Comparison of ENCODE assay signal across 8 cellular contexts in genomic region chr1:83270801-83271200, GRCh38.
A peak's percentile ranks its signal among the peaks of the same experiment; 100 is the strongest.
DNase-seq lines count a peak whose midpoint lies in the region; ATAC-seq and TF ChIP-seq lines count a peak whose summit lies in the region.
"Not testable (repeated sequence)": the region's sequence is repeated elsewhere in the genome, so short reads cannot be mapped to it uniquely, and the experiment has no call there.

No MANE protein-coding gene starts in this region.

- POLR2A ChIA-PET in activated CD4-positive, alpha-beta T cell treated with anti-CD3 and anti-CD28 coated beads for 36 hours (lab: Charles Lee) = not testable (repeated sequence)

- H2AFZ ChIP-seq in DND-41 (ENCODE audit: low read depth, low read length) = not testable (repeated sequence)

- not testable (repeated sequence) for H3K27ac ChIP-seq in DND-41 (ENCODE audit: low read length)

- H3K4me3 Mint-ChIP-seq in activated CD4-positive, alpha-beta T cell treated with anti-CD3 and anti-CD28 coated beads for 36 hours; activated naive CD8-positive, alpha-beta T cell treated with anti-CD3 and anti-CD28 coated beads, Interleukin-2, amount 50 U/mL, for 24 hours; stimulated activated naive CD8-positive, alpha-beta T cell treated with anti-CD3 and anti-CD28 coated beads, Interleukin-15, amount 100 ng/mL, for 72 hours: not testable (repeated sequence)

- H3K9me3 Mint-ChIP-seq in activated CD4-positive, alpha-beta T cell treated with anti-CD3 and anti-CD28 coated beads for 36 hours (ENCODE audit: low read depth); activated naive CD8-positive, alpha-beta T cell treated with anti-CD3 and anti-CD28 coated beads, Interleukin-2, amount 50 U/mL, for 24 hours; stimulated activated naive CD8-positive, alpha-beta T cell treated with anti-CD3 and anti-CD28 coated beads, Interleukin-15, amount 100 ng/mL, for 72 hours: not testable (repeated sequence)

- not testable (repeated sequence) for H3K79me2 ChIP-seq in DND-41 (ENCODE audit: insufficient read depth, low read length)

- CTCF ChIA-PET in activated CD4-positive, alpha-beta T cell treated with anti-CD3 and anti-CD28 coated beads for 36 hours (lab: Charles Lee) = not testable (repeated sequence)

- not testable (repeated sequence) for H3K27ac Mint-ChIP-seq in activated CD4-positive, alpha-beta T cell treated with anti-CD3 and anti-CD28 coated beads for 36 hours; activated naive CD8-positive, alpha-beta T cell treated with anti-CD3 and anti-CD28 coated beads, Interleukin-2, amount 50 U/mL, for 24 hours; stimulated activated naive CD8-positive, alpha-beta T cell treated with anti-CD3 and anti-CD28 coated beads, Interleukin-15, amount 100 ng/mL, for 72 hours

- TF ChIP-seq CTCF in DND-41 (IDR thresholded peaks at IDR 0.05; ENCODE audit: borderline replicate concordance, extremely low read depth, low read length, poor library complexity, severe bottlenecking) = not testable (repeated sequence)

- H3K9me3 ChIP-seq in DND-41 (ENCODE audit: insufficient read depth, low read length, severe bottlenecking) = not testable (repeated sequence)

- H3K4me2 ChIP-seq in DND-41 (ENCODE audit: insufficient read depth, low read length) = not testable (repeated sequence)

- not testable (repeated sequence) for H3K4me3 ChIP-seq in DND-41 (ENCODE audit: low read depth in 1 of 2, low read length in 2 of 2)

- not testable (repeated sequence) for H3K27me3 ChIP-seq in DND-41 (ENCODE audit: insufficient read depth, low read length, poor library complexity)

- not testable (repeated sequence) for H3K4me1 Mint-ChIP-seq in activated CD4-positive, alpha-beta T cell treated with anti-CD3 and anti-CD28 coated beads for 36 hours; activated naive CD8-positive, alpha-beta T cell treated with anti-CD3 and anti-CD28 coated beads, Interleukin-2, amount 50 U/mL, for 24 hours; stimulated activated naive CD8-positive, alpha-beta T cell treated with anti-CD3 and anti-CD28 coated beads, Interleukin-15, amount 100 ng/mL, for 72 hours

- intact Hi-C loops in activated CD4-positive, alpha-beta T cell treated with anti-CD3 and anti-CD28 coated beads for 36 hours (cut with DNase I, micrococcal nuclease) = not testable (repeated sequence)

- not testable (repeated sequence) for H3K36me3 ChIP-seq in DND-41 (ENCODE audit: insufficient read depth, low read length)

- H3K9ac ChIP-seq in DND-41 (ENCODE audit: low read depth, low read length) = not testable (repeated sequence)

- H3K27me3 Mint-ChIP-seq in activated CD4-positive, alpha-beta T cell treated with anti-CD3 and anti-CD28 coated beads for 36 hours; activated naive CD8-positive, alpha-beta T cell treated with anti-CD3 and anti-CD28 coated beads, Interleukin-2, amount 50 U/mL, for 24 hours; stimulated activated naive CD8-positive, alpha-beta T cell treated with anti-CD3 and anti-CD28 coated beads, Interleukin-15, amount 100 ng/mL, for 72 hours: not testable (repeated sequence)

- not testable (repeated sequence) for H4K20me1 ChIP-seq in DND-41 (ENCODE audit: insufficient read depth, low read length)

- ATAC-seq in DND-41 (ENCODE audit: insufficient read depth, low read depth) = peak; percentile 39; the same call in 1 of the 3 replicates
- peak; percentile 68 for ATAC-seq in GM18858 (IDR thresholded peaks at IDR 0.05; ENCODE audit: unreplicated experiment)
- ATAC-seq in GM21381 (IDR thresholded peaks at IDR 0.05; ENCODE audit: unreplicated experiment) = peak; percentile 49
- ATAC-seq in HG02885 (IDR thresholded peaks at IDR 0.05; ENCODE audit: poor library complexity, unreplicated experiment) = peak; percentile 90
- peak; percentile 55 for ATAC-seq in HG03442 (IDR thresholded peaks at IDR 0.05; ENCODE audit: unreplicated experiment)
- peak; percentile 58 for ATAC-seq in activated CD4-positive, alpha-beta T cell treated with anti-CD3 and anti-CD28 coated beads for 36 hours
- peak; percentile 24 for ATAC-seq in activated naive CD8-positive, alpha-beta T cell treated with anti-CD3 and anti-CD28 coated beads, Interleukin-2, amount 50 U/mL, for 24 hours
- peak; percentile 89 for ATAC-seq in stimulated activated naive CD8-positive, alpha-beta T cell treated with anti-CD3 and anti-CD28 coated beads, Interleukin-15, amount 100 ng/mL, for 72 hours

- not testable (repeated sequence) for H3K4me1 ChIP-seq in DND-41 (ENCODE audit: insufficient read depth, low read length)

- DNase-seq in DND-41; activated CD4-positive, alpha-beta T cell treated with anti-CD3 and anti-CD28 coated beads for 36 hours; activated naive CD8-positive, alpha-beta T cell treated with anti-CD3 and anti-CD28 coated beads, Interleukin-2, amount 50 U/mL, for 24 hours; stimulated activated naive CD8-positive, alpha-beta T cell treated with anti-CD3 and anti-CD28 coated beads, Interleukin-15, amount 100 ng/mL, for 72 hours: not testable (repeated sequence)

- H3K36me3 Mint-ChIP-seq in activated CD4-positive, alpha-beta T cell treated with anti-CD3 and anti-CD28 coated beads for 36 hours (ENCODE audit: low read depth); activated naive CD8-positive, alpha-beta T cell treated with anti-CD3 and anti-CD28 coated beads, Interleukin-2, amount 50 U/mL, for 24 hours (ENCODE audit: low read depth): not testable (repeated sequence)

Comparison
In these comparisons a context has a peak if more than half of its experiments do, and no peak if none do; other contexts are left out.
1. ATAC-seq: peak in every context shown above with its lines; median percentile 90 in HG02885; 89 in stimulated activated naive CD8-positive, alpha-beta T cell treated with anti-CD3 and anti-CD28 coated beads, Interleukin-15, amount 100 ng/mL, for 72 hours; 68 in GM18858; 58 in activated CD4-positive, alpha-beta T cell treated with anti-CD3 and anti-CD28 coated beads for 36 hours; 55 in HG03442; 49 in GM21381; 39 in DND-41; 24 in activated naive CD8-positive, alpha-beta T cell treated with anti-CD3 and anti-CD28 coated beads, Interleukin-2, amount 50 U/mL, for 24 hours.